Comparison of ENCODE assay signal across 8 cellular contexts in genomic region chr18:741931-742512, GRCh38. TPM values are rescaled to one million over a fixed set of nuclear protein-coding genes. Genes with fewer than 3 reads are reported as not detected.
DNase-seq lines count a peak whose midpoint lies in the region; TF ChIP-seq lines count a peak whose summit lies in the region.

No MANE protein-coding gene starts in this region.

- H3K4me3 Mint-ChIP-seq in osteocyte (ENCODE audit: unreplicated experiment): no peak overlapping the region

- H3K9me3 Mint-ChIP-seq in osteocyte (ENCODE audit: unreplicated experiment): no peaks in the 10 kb centered on the region

- no peak overlapping the region for H3K27ac Mint-ChIP-seq in osteocyte (ENCODE audit: unreplicated experiment)

- H3K36me3 Mint-ChIP-seq in osteocyte (ENCODE audit: unreplicated experiment): peaks cover 27% of the 10 kb centered on the region

- no peak overlapping the region for H3K4me3 ChIP-seq in H7 (ENCODE audit: insufficient read depth, low read depth, low read length)
- H3K4me3 ChIP-seq in Loucy (ENCODE audit: low read length, poor library complexity, severe bottlenecking): no peak overlapping the region
- H3K4me3 ChIP-seq in SU-DHL-6 (ENCODE audit: insufficient read depth, low read length, poor library complexity, severe bottlenecking): no peak overlapping the region
- H3K4me3 ChIP-seq in fibroblast of pulmonary artery (replicated peaks; ENCODE audit: low read depth, low read length): no peak overlapping the region

- H4K20me1 ChIP-seq in Loucy (ENCODE audit: insufficient read depth, low read length, poor library complexity, severe bottlenecking) (no peaks in the 10 kb centered on the region), SU-DHL-6 (ENCODE audit: low read depth, low read length) (no peaks in the 10 kb centered on the region)

- no peaks in the 10 kb centered on the region for H3K9me3 ChIP-seq in Loucy (ENCODE audit: insufficient read depth, low read depth, low read length)
- H3K9me3 ChIP-seq in SU-DHL-6 (ENCODE audit: insufficient read depth, low read length): no peaks in the 10 kb centered on the region

- H3K27me3 ChIP-seq in H7 (ENCODE audit: control insufficient read depth, insufficient read depth, low read length) (no peaks in the 10 kb centered on the region), Loucy (ENCODE audit: insufficient read depth, low read length, poor library complexity, severe bottlenecking) (no peaks in the 10 kb centered on the region), SU-DHL-6 (ENCODE audit: low read length) (no peaks in the 10 kb centered on the region)

- H3K4me1 ChIP-seq in Loucy (ENCODE audit: insufficient read depth, low read length, poor library complexity, severe bottlenecking): no peaks in the 10 kb centered on the region

- H3K79me2 ChIP-seq in Loucy (ENCODE audit: insufficient read depth, low read length) (no peaks in the 10 kb centered on the region), SU-DHL-6 (ENCODE audit: insufficient read depth, low read length) (no peaks in the 10 kb centered on the region)

- H2AFZ ChIP-seq in Loucy (ENCODE audit: low read length) (no peak overlapping the region), SU-DHL-6 (ENCODE audit: low read depth, low read length, severe bottlenecking) (no peak overlapping the region)

- DNase-seq in SIG-M5 treated with dmso at 0.1 percent for 504 hours (lab: John Stamatoyannopoulos, UW; ENCODE audit: unreplicated experiment): peak; percentile 51
- DNase-seq in SIG-M5 (lab: John Stamatoyannopoulos, UW): no peak
- peak; percentile 44 for DNase-seq in H7
- DNase-seq in fibroblast of pulmonary artery (ENCODE audit: low read depth): peak; percentile 77
- DNase-seq in osteocyte (ENCODE audit: extremely low spot score, unreplicated experiment): no peak
- DNase-seq in activated CD4-positive, alpha-beta T cell treated with anti-CD3 and anti-CD28 coated beads, Interleukin-2, amount 50 U/mL, for 1 hour: no peak

- no peak overlapping the region for H3K27ac ChIP-seq in SU-DHL-6 (ENCODE audit: low read depth, low read length)

- H3K9me2 ChIP-seq in Loucy (replicated peaks; ENCODE audit: low read depth, low read length) (no peaks in the 10 kb centered on the region), SU-DHL-6 (replicated peaks; ENCODE audit: insufficient read depth, low read length) (no peaks in the 10 kb centered on the region)

- H3F3A ChIP-seq in Loucy (ENCODE audit: low read depth) (no peaks in the 10 kb centered on the region), SU-DHL-6 (ENCODE audit: insufficient read depth) (no peaks in the 10 kb centered on the region)

- TF ChIP-seq CTCF in Loucy (conservative IDR thresholded peaks at IDR 0.05; ENCODE audit: low read length): peak; percentile 87
- TF ChIP-seq CTCF in SU-DHL-6 (IDR thresholded peaks at IDR 0.05; ENCODE audit: insufficient read depth, low read length, poor library complexity, severe bottlenecking): peak; percentile 42
- peak; percentile 71 for TF ChIP-seq CTCF in fibroblast of pulmonary artery (IDR thresholded peaks at IDR 0.05; ENCODE audit: low read length, missing control alignments)
- TF ChIP-seq CTCF in osteocyte (IDR thresholded peaks at IDR 0.05): peak; percentile 76

- H3K4me2 ChIP-seq in Loucy (ENCODE audit: low read depth, low read length, poor library complexity, severe bottlenecking) (no peak overlapping the region), SU-DHL-6 (ENCODE audit: low read depth, low read length, poor library complexity, severe bottlenecking) (no peak overlapping the region)

- H3K4me1 Mint-ChIP-seq in osteocyte (ENCODE audit: unreplicated experiment): no peaks in the 10 kb centered on the region

- no peaks in the 10 kb centered on the region for H3K27me3 Mint-ChIP-seq in osteocyte (ENCODE audit: unreplicated experiment)

- H3K9ac ChIP-seq in Loucy (ENCODE audit: low read depth, low read length, poor library complexity, severe bottlenecking): no peak overlapping the region
- no peak overlapping the region for H3K9ac ChIP-seq in SU-DHL-6 (ENCODE audit: low read length)

- H3K36me3 ChIP-seq in H7 (replicated peaks; ENCODE audit: control insufficient read depth, insufficient read depth, low read length): peaks cover 14% of the 10 kb centered on the region
- peaks cover 21% of the 10 kb centered on the region; the same call in 1 of the 2 replicates for H3K36me3 ChIP-seq in Loucy (ENCODE audit: insufficient read depth, low read length)
- H3K36me3 ChIP-seq in SU-DHL-6 (ENCODE audit: low read length): no peaks in the 10 kb centered on the region

RNA-seq across cellular contexts. Expression of gene ENOSF1, which starts 29.6 kb away (rescaled TPM):
- total RNA-seq in H7 (2014; rRNA removed; shearing (Covaris generic)): 15.4 and 20.6 TPM in 2 replicates
- 22.3 and 25.0 TPM in 2 replicates for total RNA-seq in osteocyte

Comparison
In these comparisons a context has a peak if more than half of its experiments do, and no peak if none do; other contexts are left out.
1. DNase-seq: peak in SIG-M5 treated with dmso at 0.1 percent for 504 hours (single experiment), H7 (single experiment) and fibroblast of pulmonary artery (single experiment); none in SIG-M5 (single experiment), osteocyte (single experiment) and activated CD4-positive, alpha-beta T cell treated with anti-CD3 and anti-CD28 coated beads, Interleukin-2, amount 50 U/mL, for 1 hour (single experiment).
2. Peak in every context shown above with its lines, with median percentiles within 50 percentile points of each other: CTCF ChIP-seq.